Comparison of ENCODE assay signal across 16 cellular contexts in genomic region chr14:31336646-31337045, GRCh38.
A peak's percentile ranks its signal among the peaks of the same experiment; 100 is the strongest.
DNase-seq lines count a peak whose midpoint lies in the region; ATAC-seq, FAIRE-seq and TF ChIP-seq lines count a peak whose summit lies in the region.
"Had no signal": no experiment of that assay in that cellular context is flagged by ENCODE, and none has a peak within 500 bp of the region (broad histone marks: within the 10 kb centered on the region; RNA-seq: fewer than 3 reads in every experiment).

No MANE protein-coding gene starts in this region.

- H3K4me3 ChIP-seq in HepG2 (replicated peaks in 1 of 3; ENCODE audit: insufficient read depth in 1 of 3, low read depth in 2 of 3, low read length in 3 of 3) (no peak overlapping the region), right lobe of liver (no peak overlapping the region), PC-9 (no peak overlapping the region)
- H3K4me3 ChIP-seq: uterus had no signal

- H3K27me3 ChIP-seq in HepG2 (ENCODE audit: control insufficient read depth in 1 of 2, insufficient read depth in 2 of 2, low read length in 2 of 2) (no peaks in the 10 kb centered on the region), right lobe of liver (no peaks in the 10 kb centered on the region), PC-9 (ENCODE audit: insufficient read depth, low read depth) (no peaks in the 10 kb centered on the region)
- H3K27me3 ChIP-seq: uterus had no signal

- no TSS peak for BruUV-seq in HepG2 (replicated peaks; lab: Mats Ljungman, UMichigan)
- no TSS peak for BruUV-seq in PC-9 (replicated peaks; lab: Mats Ljungman, UMichigan)

- peaks cover 13% of the 10 kb centered on the region for H3K4me1 ChIP-seq in HepG2 (ENCODE audit: insufficient read depth, low read length)
- peaks cover 0 to 16% (median 4%) of the 10 kb centered on the region in 4 donors for H3K4me1 ChIP-seq in right lobe of liver
- H3K4me1 ChIP-seq in PC-9 (replicated peaks; ENCODE audit: insufficient read depth), result peaks cover 14% of the 10 kb centered on the region
- H3K4me1 ChIP-seq: uterus had no signal

- H3F3A ChIP-seq in PC-9 (ENCODE audit: insufficient read depth, low read depth), result peaks cover 7% of the 10 kb centered on the region; the same call in 1 of the 2 replicates

- TF ChIP-seq EP300 in HepG2 (IDR thresholded peaks at IDR 0.05; ENCODE audit: low read depth in 2 of 2, low read length in 2 of 2) (peak in 1 of 2 experiments; percentile 25; a peak in 1 of 4 replicates), HepG2 (CRISPR knock-in tag; IDR thresholded peaks at IDR 0.05; ENCODE audit: borderline replicate concordance) (no peak)

- no peak for TF ChIP-seq POLR2A in HepG2 (IDR thresholded peaks at IDR 0.05; ENCODE audit: insufficient read depth in 1 of 2, low read depth in 2 of 2, low read length in 2 of 2)
- no peak for TF ChIP-seq POLR2A in right lobe of liver (IDR thresholded peaks at IDR 0.05)

- H3K36me3 ChIP-seq in HepG2 (replicated peaks in 1 of 2; ENCODE audit: control insufficient read depth in 1 of 2, insufficient read depth in 2 of 2, low read length in 2 of 2) (peaks cover 2 to 11% of the 10 kb centered on the region in 2 experiments; a peak in 3 of 5 replicates), right lobe of liver (peaks cover 0 to 10% (median 0%) of the 10 kb centered on the region in 4 donors), PC-9 (ENCODE audit: low read depth) (0 out of 2 replicates have a peak, but pooled peaks cover 4% of the 10 kb centered on the region)
- H3K36me3 ChIP-seq: uterus had no signal

- H3K27ac ChIP-seq in HepG2 (ENCODE audit: extremely low read length, insufficient read depth, low read length) (no peak overlapping the region), right lobe of liver (no peak overlapping the region), PC-9 (peak overlapping the region; percentile 73)
- H3K27ac ChIP-seq: uterus had no signal

- H2AFZ ChIP-seq in HepG2 (ENCODE audit: low read length) (no peak overlapping the region), PC-9 (no peak overlapping the region)

- CTCF ChIA-PET in HepG2 (lab: Yijun Ruan, JAX; ENCODE audit: low intra/inter-chr PET ratio, low total read pairs) (no interaction called here), PC-9 (lab: Charles Lee) (no interaction called here)

- no peak overlapping the region for H3K9ac ChIP-seq in HepG2 (ENCODE audit: insufficient read depth, low read depth, low read length)

- peak; percentile 78 for ATAC-seq in HepG2
- no peak for ATAC-seq in right lobe of liver
- no peak for ATAC-seq in GM21737 (IDR thresholded peaks at IDR 0.05; ENCODE audit: unreplicated experiment)
- ATAC-seq in Right ventricle myocardium superior (ENCODE audit: poor library complexity), result no peak

- DNase-seq in HepG2 (ENCODE audit: low spot score) (peak; percentile 87), right lobe of liver (no peak), PC-9 (peak in 1 of 2 experiments; percentile 96), fibroblast of gingiva (ENCODE audit: low read depth) (peak; percentile 82), hippocampal formation (lab: John Stamatoyannopoulos, UW) (no peak), Right ventricle myocardium superior (no peak), SW 1271 (lab: John Stamatoyannopoulos, UW) (no peak)
- DNase-seq: activated CD4-positive, alpha-beta T cell treated with anti-CD3 and anti-CD28 coated beads, Interleukin-2, amount 50 U/mL, for 4 hours; DMS53; H7; NCI-H187; uterus had no signal

- no peaks in the 10 kb centered on the region for H3K9me2 ChIP-seq in PC-9 (ENCODE audit: insufficient read depth)

- no peak for TF ChIP-seq CTCF in HepG2 (CRISPR knock-in tag; IDR thresholded peaks at IDR 0.05)
- TF ChIP-seq CTCF in right lobe of liver (IDR thresholded peaks at IDR 0.05), result no peak
- TF ChIP-seq CTCF in PC-9 (conservative IDR thresholded peaks at IDR 0.05), result no peak

- WGBS in HepG2 (ENCODE audit: low lambda C conversion rate), result 96% methylated on average over 4 of the region's 4 CpGs
- WGBS in right lobe of liver (ENCODE audit: insufficient coverage, low coverage, low lambda C conversion rate, missing lambda C conversion rate), result 89% methylated on average over 4 of the region's 4 CpGs

- TF ChIP-seq RAD21 in HepG2 (CRISPR knock-in tag; IDR thresholded peaks at IDR 0.05), result no peak

- H4K20me1 ChIP-seq in HepG2 (ENCODE audit: insufficient read depth, low read length) (no peaks in the 10 kb centered on the region), PC-9 (ENCODE audit: insufficient read depth) (no peaks in the 10 kb centered on the region)

- intact Hi-C loops in HepG2 (cut with micrococcal nuclease; ENCODE audit: unreplicated experiment), result no loop called here
- intact Hi-C loops in right lobe of liver (cut with DNase I), result loop anchor here in 1 of 2 donors (10.0 kb wide), 1 partner anchor 232 kb away; no protein-coding TSS in a partner anchor
- intact Hi-C loops in PC-9 (cut with micrococcal nuclease; ENCODE audit: unreplicated experiment), result no loop called here
- intact Hi-C loops in Right ventricle myocardium superior (cut with DNase I), result no loop called here

- H3K79me2 ChIP-seq in HepG2 (ENCODE audit: insufficient read depth, low read length) (no peaks in the 10 kb centered on the region), PC-9 (ENCODE audit: low read depth) (no peaks in the 10 kb centered on the region)

- no peak for FAIRE-seq in HepG2 (lab: Jason Lieb, UNC)
- FAIRE-seq: endothelial cell of umbilical vein, GM12892, GM19239 had no signal

- H3K4me2 ChIP-seq in HepG2 (ENCODE audit: low read depth, low read length), result no peak overlapping the region
- H3K4me2 ChIP-seq in PC-9, result peak overlapping the region; percentile 54

- H3K9me3 ChIP-seq in HepG2 (ENCODE audit: low read length) (no peaks in the 10 kb centered on the region), right lobe of liver (no peaks in the 10 kb centered on the region), PC-9 (ENCODE audit: insufficient read depth, low read depth) (peaks cover 5% of the 10 kb centered on the region; the same call in 1 of the 2 replicates)
- H3K9me3 ChIP-seq: uterus had no signal

- POLR2A ChIA-PET in HepG2 (lab: Yijun Ruan, JAX) (interaction anchor here (1.0 kb wide), 1 partner anchor 64 kb away, joined by 3 read pairs; no protein-coding TSS in a partner anchor), PC-9 (lab: Charles Lee; ENCODE audit: unreplicated experiment) (no interaction called here)

- in situ Hi-C loops in HepG2 (cut with HindIII; ENCODE audit: extremely low pct_ligation_motif_present, low pct_unique_long_range_greater_than_20kb), result no loop called here

TF ChIP-seq in HepG2, 621 proteins besides CTCF, POLR2A, EP300 and RAD21 (continues in another document):
- TF ChIP-seq GATAD2A (CRISPR knock-in tag; IDR thresholded peaks at IDR 0.05), result peak; percentile 63
- TF ChIP-seq CEBPG (CRISPR knock-in tag; IDR thresholded peaks at IDR 0.05), result peak; percentile 63; the same call in 1 of the 2 replicates
- no peak for TF ChIP-seq ZBTB43 (CRISPR knock-in tag; conservative IDR thresholded peaks at IDR 0.05)
- no peak for TF ChIP-seq ZNF343 (CRISPR knock-in tag; IDR thresholded peaks at IDR 0.05)
- TF ChIP-seq MIXL1 (CRISPR knock-in tag; IDR thresholded peaks at IDR 0.05), result 0 out of 2 replicates have a peak, but pooled peaks have one; percentile 9
- peak; percentile 90; the same call in 1 of the 2 replicates for TF ChIP-seq CEBPB (IDR thresholded peaks at IDR 0.05; ENCODE audit: borderline replicate concordance, low read depth, low read length)
- TF ChIP-seq CAMTA2 (CRISPR knock-in tag; IDR thresholded peaks at IDR 0.05; ENCODE audit: borderline replicate concordance), result no peak
- TF ChIP-seq NPAS2 (CRISPR knock-in tag; IDR thresholded peaks at IDR 0.05; ENCODE audit: borderline replicate concordance), result no peak
- no peak for TF ChIP-seq SMAD3 (CRISPR knock-in tag; IDR thresholded peaks at IDR 0.05)
- peak; percentile 49; the same call in 1 of the 2 replicates for TF ChIP-seq ARID5B (CRISPR knock-in tag; IDR thresholded peaks at IDR 0.05)
- no peak for TF ChIP-seq SOX13 (IDR thresholded peaks at IDR 0.05)
- peak in 1 of 2 experiments; percentile 55; a peak in 1 of 4 replicates for TF ChIP-seq SOX13 (CRISPR knock-in tag; conservative IDR thresholded peaks at IDR 0.05 in 1 of 2, IDR thresholded peaks at IDR 0.05 in 1 of 2)

Comparison
In these comparisons a context has a peak if more than half of its experiments do, and no peak if none do; other contexts are left out.
1. DNase-seq: peak in HepG2 (single experiment) and fibroblast of gingiva (single experiment); none in right lobe of liver (0 of 3), hippocampal formation (0 of 2), Right ventricle myocardium superior (single experiment) and SW 1271 (0 of 2).